28 cellular contexts compared by ENCODE assay signal in genomic region chr1:102732927-102733326, GRCh38.
DNase-seq lines count a peak whose midpoint lies in the region; ATAC-seq and TF ChIP-seq lines count a peak whose summit lies in the region.
"Had no signal": no experiment of that assay in that cellular context is flagged by ENCODE, and none has a peak within 500 bp of the region (broad histone marks: within the 10 kb centered on the region; RNA-seq: fewer than 3 reads in every experiment).

No MANE protein-coding gene starts in this region.

- H3K27ac ChIP-seq in RWPE2 (ENCODE audit: poor library complexity, severe bottlenecking): no peak overlapping the region
- H3K27ac ChIP-seq in A673 (ENCODE audit: low read depth, low read length, poor library complexity, severe bottlenecking): no peak overlapping the region
- H3K27ac ChIP-seq: body of pancreas, stomach, uterus had no signal

- POLR2A ChIA-PET in A673 (lab: Charles Lee; ENCODE audit: low non-redundant PET): no interaction called here

- H3K27me3 ChIP-seq in RWPE2 (ENCODE audit: insufficient read depth, poor library complexity, severe bottlenecking): no peaks in the 10 kb centered on the region
- H3K27me3 ChIP-seq in A673 (replicated peaks; ENCODE audit: insufficient read depth, low read depth, low read length, poor library complexity): no peaks in the 10 kb centered on the region
- H3K27me3 ChIP-seq: body of pancreas, stomach, uterus had no signal

- no peaks in the 10 kb centered on the region for H3K9me3 ChIP-seq in RWPE2 (ENCODE audit: severe bottlenecking)
- no peaks in the 10 kb centered on the region for H3K9me3 ChIP-seq in A673 (ENCODE audit: low read depth, low read length, poor library complexity, severe bottlenecking)
- H3K9me3 ChIP-seq: body of pancreas, stomach, uterus had no signal

- intact Hi-C loops in A673 (cut with micrococcal nuclease; ENCODE audit: unreplicated experiment): no loop called here

- H3K4me3 ChIP-seq in RWPE2 (ENCODE audit: severe bottlenecking): no peak overlapping the region
- no peak overlapping the region for H3K4me3 ChIP-seq in choroid plexus epithelial cell (ENCODE audit: low read depth, low read length)
- H3K4me3 ChIP-seq in A673 (ENCODE audit: low read depth, low read length, poor library complexity, severe bottlenecking): no peak overlapping the region
- H3K4me3 ChIP-seq: body of pancreas, stomach, uterus had no signal

- no peaks in the 10 kb centered on the region for H3K36me3 ChIP-seq in RWPE2 (ENCODE audit: low read depth)
- H3K36me3 ChIP-seq in A673 (ENCODE audit: insufficient read depth, low read length, poor library complexity, severe bottlenecking): no peaks in the 10 kb centered on the region
- H3K36me3 ChIP-seq: stomach, uterus had no signal

- peak; percentile 61; the same call in 2 of the 3 replicates for ATAC-seq in RWPE2 (ENCODE audit: low read depth)
- ATAC-seq: activated CD4-positive, CD25-positive, alpha-beta regulatory T cell treated with anti-CD3 and anti-CD28 coated beads, Interleukin-2, amount 50 U/mL, for 24 hours; body of pancreas; left ventricle myocardium superior; PC-3; right cardiac atrium had no signal

- CTCF ChIA-PET in A673 (lab: Charles Lee): no interaction called here

- BruUV-seq in A673 (replicated peaks; lab: Mats Ljungman, UMichigan): no TSS peak

- H3K4me1 ChIP-seq in RWPE2 (ENCODE audit: insufficient read depth, poor library complexity, severe bottlenecking) (no peaks in the 10 kb centered on the region), A673 (ENCODE audit: insufficient read depth, low read length, poor library complexity, severe bottlenecking) (no peaks in the 10 kb centered on the region)
- H3K4me1 ChIP-seq: body of pancreas, stomach, uterus had no signal

- no peak for TF ChIP-seq CTCF in RWPE2 (IDR thresholded peaks at IDR 0.05; ENCODE audit: poor library complexity, severe bottlenecking)
- TF ChIP-seq CTCF in choroid plexus epithelial cell (conservative IDR thresholded peaks at IDR 0.05; ENCODE audit: low read depth, low read length): no peak
- no peak for TF ChIP-seq CTCF in A673 (conservative IDR thresholded peaks at IDR 0.05; ENCODE audit: low read depth, low read length)

- DNase-seq in ELR (ENCODE audit: low read depth): peak; percentile 3
- no peak for DNase-seq in RWPE2 (ENCODE audit: low spot score)
- DNase-seq in choroid plexus epithelial cell (ENCODE audit: low read depth): peak; percentile 42
- DNase-seq in non-pigmented ciliary epithelial cell (ENCODE audit: low read depth): peak; percentile 36
- no peak for DNase-seq in MV-4-11 (lab: John Stamatoyannopoulos, UW)
- DNase-seq in central memory CD4-positive, alpha-beta T cell: no peak
- DNase-seq in stimulated activated CD4-positive, alpha-beta T cell treated with anti-CD3 and anti-CD28 coated beads, Interleukin-4, amount 100 ng/mL, for 4 hours: no peak
- DNase-seq in A673 (ENCODE audit: low spot score): no peak
- DNase-seq: activated CD4-positive, alpha-beta T cell treated with anti-CD3 and anti-CD28 coated beads, Interleukin-2, amount 50 U/mL, for 4 hours; activated gamma-delta T cell treated with Interleukin-2 at 50 U/mL for 16 hours; activated naive CD8-positive, alpha-beta T cell treated with anti-CD3 and anti-CD28 coated beads, Interleukin-2, amount 10 ng/mL, durations not matched to agents 7 days and 5 days; activated T-cell treated with anti-CD3 and anti-CD28 coated beads, Interleukin-2, amount 50 U/mL, for 48 hours; body of pancreas; CD8-positive, alpha-beta memory T cell; DMS 273 treated with DMSO at 0.1 percent for 48 hours; left ventricle myocardium superior; naive B cell; NCI-H1048; NCI-H1694; NCI-H524; NK-92 treated with Interleukin-12 subunit alpha and Interleukin-12 subunit beta, amount 100 ng/mL, for 24 hours; PC-3; posterior cingulate gyrus; right cardiac atrium; Right ventricle myocardium superior; stomach; uterus had no signal

Comparison
In these comparisons a context has a peak if more than half of its experiments do, and no peak if none do; other contexts are left out.
1. DNase-seq: peak in ELR (single experiment), choroid plexus epithelial cell (single experiment) and non-pigmented ciliary epithelial cell (single experiment); none in RWPE2 (single experiment), MV-4-11 (single experiment), central memory CD4-positive, alpha-beta T cell (single experiment), stimulated activated CD4-positive, alpha-beta T cell treated with anti-CD3 and anti-CD28 coated beads, Interleukin-4, amount 100 ng/mL, for 4 hours (0 of 2) and A673 (single experiment).